In the genomic region with DNA sequence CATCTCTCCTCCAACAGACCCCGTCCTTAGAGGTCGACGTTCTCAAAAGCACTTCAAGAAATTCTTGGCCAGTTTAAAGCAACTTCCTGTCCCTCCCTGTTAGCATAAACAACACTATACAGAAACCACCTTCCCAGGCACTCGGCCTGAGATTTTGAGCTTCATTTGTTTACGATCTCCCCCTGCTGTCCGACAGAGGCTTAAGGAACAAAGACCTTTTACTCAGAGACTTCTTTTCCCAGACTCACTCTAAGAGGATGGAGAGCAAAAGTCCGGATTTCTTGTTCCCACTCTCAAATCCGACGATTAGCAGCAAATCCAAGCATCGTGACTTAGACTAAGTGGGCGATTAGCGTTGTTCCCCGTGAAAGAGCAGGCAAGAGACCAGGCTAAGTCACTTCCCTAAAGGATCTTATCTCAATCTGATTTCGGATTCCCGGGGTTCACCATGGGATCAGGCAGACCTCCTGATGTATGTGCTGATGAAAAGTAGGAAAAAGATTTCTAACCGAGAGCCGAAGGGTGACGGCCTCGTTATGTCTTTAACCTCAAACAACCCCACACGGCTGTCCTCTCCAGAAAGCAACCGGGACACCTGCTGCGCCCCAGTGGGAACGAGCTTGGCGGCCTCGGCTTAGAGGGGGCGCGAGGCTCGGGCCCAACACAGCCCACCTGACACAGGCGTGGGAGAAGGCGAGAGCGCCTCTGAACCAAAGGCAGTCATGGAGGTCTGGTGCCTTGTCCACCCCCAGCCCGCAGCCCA, we compare ENCODE assay signal across 8 cellular contexts. TPM values are rescaled to one million over a fixed set of nuclear protein-coding genes. Genes with fewer than 3 reads are reported as not detected.
DNase-seq lines count a peak whose midpoint lies in the region; ATAC-seq and TF ChIP-seq lines count a peak whose summit lies in the region.

No MANE protein-coding gene starts in this region.

- no peak for TF ChIP-seq EP300 in neural cell (conservative IDR thresholded peaks at IDR 0.05; ENCODE audit: poor library complexity, severe bottlenecking)

- H3F3A ChIP-seq in neural cell (ENCODE audit: insufficient read depth, low read length, poor library complexity, severe bottlenecking): no peaks in the 10 kb centered on the region

- H3K79me2 ChIP-seq in neural cell (replicated peaks; ENCODE audit: insufficient read depth, low read length): peaks cover 20% of the 10 kb centered on the region

- peak overlapping the region; percentile 81 for H3K9ac ChIP-seq in neural cell (ENCODE audit: low read length)

- no peaks in the 10 kb centered on the region for H4K20me1 ChIP-seq in neural cell (ENCODE audit: insufficient read depth)

- intact Hi-C loops in uterus (cut with DNase I; ENCODE audit: low total_unique reads): loop anchor here (10.0 kb wide), 2 partner anchors 151 to 241 kb away; a partner anchor contains a TSS

- H3K9me2 ChIP-seq in neural cell (ENCODE audit: insufficient read depth, low read length): no peaks in the 10 kb centered on the region

- peak overlapping the region; percentile 38 for H2AFZ ChIP-seq in neural cell (ENCODE audit: low read depth, low read length)

- peak overlapping the region; percentile 79 for H3K4me2 ChIP-seq in neural cell (ENCODE audit: low read length)

- no peak for TF ChIP-seq POLR2A in uterus (IDR thresholded peaks at IDR 0.05)

- H3K4me3 ChIP-seq in fibroblast of villous mesenchyme (ENCODE audit: low read depth, low read length) (peak overlapping the region; percentile 93), neural cell (ENCODE audit: low read length) (peak overlapping the region; percentile 98), uterus (peak overlapping the region; percentile 96 to 98)

- peaks cover 0 to 6% of the 10 kb centered on the region in 2 donors for H3K4me1 ChIP-seq in uterus

- no peaks in the 10 kb centered on the region for H3K9me3 ChIP-seq in neural cell (ENCODE audit: low read length)
- H3K9me3 ChIP-seq in uterus: no peaks in the 10 kb centered on the region

- TF ChIP-seq CTCF in fibroblast of villous mesenchyme (IDR thresholded peaks at IDR 0.05; ENCODE audit: insufficient read depth, low read depth, low read length) (peak; percentile 77), neural cell (IDR thresholded peaks at IDR 0.05; ENCODE audit: poor library complexity, severe bottlenecking) (peak; percentile 64), uterus (IDR thresholded peaks at IDR 0.05) (peak; percentile 56 to 85 (median 68))

- TF ChIP-seq RAD21 in neural cell (conservative IDR thresholded peaks at IDR 0.05): peak; percentile 68

- no peaks in the 10 kb centered on the region for H3K36me3 ChIP-seq in neural cell (ENCODE audit: insufficient read depth, low read length)
- H3K36me3 ChIP-seq in uterus: no peaks in the 10 kb centered on the region

- H3K27me3 ChIP-seq in neural cell (ENCODE audit: insufficient read depth, low read depth, low read length) (no peaks in the 10 kb centered on the region), uterus (no peaks in the 10 kb centered on the region)

- peak; percentile 30 for ATAC-seq in HG03378 (IDR thresholded peaks at IDR 0.05; ENCODE audit: unreplicated experiment)

- H3K27ac ChIP-seq in neural cell (ENCODE audit: low read length) (peak overlapping the region; percentile 66), uterus (peak overlapping the region; percentile 93)

- DNase-seq in NCI-H2196 (lab: John Stamatoyannopoulos, UW; ENCODE audit: unreplicated experiment): peak; percentile 15
- DNase-seq in NCI-H2196 treated with DMSO at 0.1 percent for 48 hours (lab: John Stamatoyannopoulos, UW; ENCODE audit: unreplicated experiment): no peak
- peak; percentile 81 for DNase-seq in activated effector memory CD4-positive, alpha-beta T cell treated with anti-CD3 and anti-CD28 coated beads, Interleukin-2, amount 50 U/mL, for 16 hours
- DNase-seq in fibroblast of villous mesenchyme (ENCODE audit: low read depth): peak; percentile 97
- DNase-seq in uterus: peak; percentile 42 to 75

TF ChIP-seq in PFSK-1, 5 proteins besides CTCF, POLR2A, EP300 and RAD21 (continues in another document):
- TF ChIP-seq SIN3A (IDR thresholded peaks at IDR 0.05; ENCODE audit: borderline replicate concordance, insufficient read depth, low read length) (0 out of 2 replicates have a peak, but pooled peaks have one; percentile 79), FOXP2 (optimal IDR thresholded peaks at IDR 0.05; ENCODE audit: borderline replicate concordance, extremely low read depth, extremely low read length, insufficient read depth) (no peak), TAF1 (IDR thresholded peaks at IDR 0.05; ENCODE audit: borderline replicate concordance, insufficient read depth, low read length) (no peak)
- TF ChIP-seq, protein P1, sequence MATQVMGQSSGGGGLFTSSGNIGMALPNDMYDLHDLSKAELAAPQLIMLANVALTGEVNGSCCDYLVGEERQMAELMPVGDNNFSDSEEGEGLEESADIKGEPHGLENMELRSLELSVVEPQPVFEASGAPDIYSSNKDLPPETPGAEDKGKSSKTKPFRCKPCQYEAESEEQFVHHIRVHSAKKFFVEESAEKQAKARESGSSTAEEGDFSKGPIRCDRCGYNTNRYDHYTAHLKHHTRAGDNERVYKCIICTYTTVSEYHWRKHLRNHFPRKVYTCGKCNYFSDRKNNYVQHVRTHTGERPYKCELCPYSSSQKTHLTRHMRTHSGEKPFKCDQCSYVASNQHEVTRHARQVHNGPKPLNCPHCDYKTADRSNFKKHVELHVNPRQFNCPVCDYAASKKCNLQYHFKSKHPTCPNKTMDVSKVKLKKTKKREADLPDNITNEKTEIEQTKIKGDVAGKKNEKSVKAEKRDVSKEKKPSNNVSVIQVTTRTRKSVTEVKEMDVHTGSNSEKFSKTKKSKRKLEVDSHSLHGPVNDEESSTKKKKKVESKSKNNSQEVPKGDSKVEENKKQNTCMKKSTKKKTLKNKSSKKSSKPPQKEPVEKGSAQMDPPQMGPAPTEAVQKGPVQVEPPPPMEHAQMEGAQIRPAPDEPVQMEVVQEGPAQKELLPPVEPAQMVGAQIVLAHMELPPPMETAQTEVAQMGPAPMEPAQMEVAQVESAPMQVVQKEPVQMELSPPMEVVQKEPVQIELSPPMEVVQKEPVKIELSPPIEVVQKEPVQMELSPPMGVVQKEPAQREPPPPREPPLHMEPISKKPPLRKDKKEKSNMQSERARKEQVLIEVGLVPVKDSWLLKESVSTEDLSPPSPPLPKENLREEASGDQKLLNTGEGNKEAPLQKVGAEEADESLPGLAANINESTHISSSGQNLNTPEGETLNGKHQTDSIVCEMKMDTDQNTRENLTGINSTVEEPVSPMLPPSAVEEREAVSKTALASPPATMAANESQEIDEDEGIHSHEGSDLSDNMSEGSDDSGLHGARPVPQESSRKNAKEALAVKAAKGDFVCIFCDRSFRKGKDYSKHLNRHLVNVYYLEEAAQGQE (IDR thresholded peaks at IDR 0.05; ENCODE audit: insufficient read depth in 1 of 2, low read depth in 2 of 2, low read length in 2 of 2): no peak

TF ChIP-seq in neural cell, 6 proteins besides CTCF, POLR2A, EP300 and RAD21:
- TF ChIP-seq POLR2AphosphoS5 (IDR thresholded peaks at IDR 0.05) (no peak), TAF1 (IDR thresholded peaks at IDR 0.05; ENCODE audit: low read depth) (no peak), SMC3 (conservative IDR thresholded peaks at IDR 0.05; ENCODE audit: poor library complexity) (peak; percentile 77), MXI1 (conservative IDR thresholded peaks at IDR 0.05; ENCODE audit: poor library complexity, severe bottlenecking) (no peak), EZH2 (IDR thresholded peaks at IDR 0.05; ENCODE audit: borderline replicate concordance, insufficient read depth, low read length, poor library complexity, severe bottlenecking) (no peak)
- TF ChIP-seq, protein P1 (IDR thresholded peaks at IDR 0.05; ENCODE audit: borderline replicate concordance): no peak

RNA-seq across cellular contexts. Expression of a gene that starts 0.6 kb away (rescaled TPM):
- polyA plus RNA-seq in PFSK-1 (2012; ENCODE audit: insufficient read length, low read depth): 41.0 TPM
- total RNA-seq in fibroblast of villous mesenchyme (19.9 and 23.5 TPM in 2 replicates), uterus (10 to 100 TPM; 14.1 to 49.3 (median 31.4) TPM)
- 35.8 and 37.6 TPM in 2 replicates for polyA plus RNA-seq in neural cell
- polyA minus RNA-seq in neural cell: 53.6 and 56.6 TPM in 2 replicates

RNA-seq across cellular contexts. Expression of a gene that starts 23.3 kb away (rescaled TPM):
- 106 TPM for polyA plus RNA-seq in PFSK-1 (2012; ENCODE audit: insufficient read length, low read depth)
- total RNA-seq in fibroblast of villous mesenchyme: 227 and 267 TPM in 2 replicates
- 5.7 and 5.8 TPM in 2 replicates for polyA plus RNA-seq in neural cell
- polyA minus RNA-seq in neural cell: 8.0 and 8.9 TPM in 2 replicates
- total RNA-seq in uterus: 100 to 1,000 TPM in 2 of 4 donors, 10 to 100 TPM in 2; 89.1 to 276 (median 116) TPM

RNA-seq across cellular contexts. Expression of a gene that starts 46.8 kb away (rescaled TPM):
- polyA plus RNA-seq in PFSK-1 (2012; ENCODE audit: insufficient read length, low read depth): 90.3 TPM
- total RNA-seq in fibroblast of villous mesenchyme (20.9 and 24.2 TPM in 2 replicates), uterus (10 to 100 TPM; 18.5 to 83.6 (median 24.2) TPM)
- 29.0 and 32.7 TPM in 2 replicates for polyA plus RNA-seq in neural cell
- polyA minus RNA-seq in neural cell: 22.7 and 24.1 TPM in 2 replicates

RNA-seq across cellular contexts. Expression of a gene that starts 59.8 kb away (rescaled TPM):
- polyA plus RNA-seq in PFSK-1 (2012; ENCODE audit: insufficient read length, low read depth): 51.3 TPM
- total RNA-seq in fibroblast of villous mesenchyme (99.5 and 149 TPM in 2 replicates), uterus (100 to 1,000 TPM in 1 of 4 donors, 10 to 100 TPM in 3; 34.6 to 118 (median 57.3) TPM)
- 105 and 111 TPM in 2 replicates for polyA plus RNA-seq in neural cell
- polyA minus RNA-seq in neural cell: 111 and 115 TPM in 2 replicates
